Comparison of ENCODE assay signal across 1 cellular context in the genomic region with DNA sequence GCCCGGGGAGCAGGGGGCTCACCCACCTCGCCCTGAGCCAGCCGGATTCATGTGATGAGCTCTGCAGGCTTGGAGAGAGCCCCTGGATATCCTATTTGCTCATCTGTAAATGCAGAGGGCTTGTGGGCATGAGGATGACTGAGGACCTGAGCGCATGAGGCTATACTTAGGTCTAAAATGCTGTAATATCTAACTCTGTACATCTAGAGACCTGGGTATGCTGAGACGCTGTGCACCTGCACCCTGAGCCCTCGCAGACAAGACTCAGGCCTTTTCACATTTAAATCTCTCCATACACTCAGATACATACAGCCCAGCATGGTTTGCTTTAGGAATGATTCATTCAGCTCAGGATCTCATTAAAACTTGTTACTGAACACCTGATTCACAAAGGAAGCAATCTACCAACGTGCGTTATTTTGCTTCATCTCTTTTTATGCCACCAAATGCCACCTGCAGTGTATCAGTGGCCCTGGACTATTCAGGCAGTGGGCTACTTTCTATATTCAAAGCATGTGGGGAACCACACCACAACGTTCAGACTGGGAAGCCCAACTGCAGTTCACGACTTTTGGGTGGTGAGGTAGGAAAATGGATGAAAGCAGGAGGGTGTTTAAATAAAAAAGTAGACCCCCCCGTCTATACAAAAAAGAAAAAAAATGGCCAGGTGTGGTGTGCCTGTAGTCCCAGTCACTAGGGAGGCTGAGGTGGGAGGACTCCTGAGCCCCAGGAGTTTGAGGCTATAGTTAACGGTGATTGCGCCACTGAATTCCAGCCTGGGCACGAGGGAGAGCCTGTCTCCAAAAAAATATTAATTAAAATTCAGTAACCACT.
TF ChIP-seq lines count a peak whose summit lies in the region.

No MANE protein-coding gene starts in this region.

TF ChIP-seq in HepG2, 621 proteins besides CTCF, POLR2A, EP300 and RAD21:
- TF ChIP-seq, protein P1, sequence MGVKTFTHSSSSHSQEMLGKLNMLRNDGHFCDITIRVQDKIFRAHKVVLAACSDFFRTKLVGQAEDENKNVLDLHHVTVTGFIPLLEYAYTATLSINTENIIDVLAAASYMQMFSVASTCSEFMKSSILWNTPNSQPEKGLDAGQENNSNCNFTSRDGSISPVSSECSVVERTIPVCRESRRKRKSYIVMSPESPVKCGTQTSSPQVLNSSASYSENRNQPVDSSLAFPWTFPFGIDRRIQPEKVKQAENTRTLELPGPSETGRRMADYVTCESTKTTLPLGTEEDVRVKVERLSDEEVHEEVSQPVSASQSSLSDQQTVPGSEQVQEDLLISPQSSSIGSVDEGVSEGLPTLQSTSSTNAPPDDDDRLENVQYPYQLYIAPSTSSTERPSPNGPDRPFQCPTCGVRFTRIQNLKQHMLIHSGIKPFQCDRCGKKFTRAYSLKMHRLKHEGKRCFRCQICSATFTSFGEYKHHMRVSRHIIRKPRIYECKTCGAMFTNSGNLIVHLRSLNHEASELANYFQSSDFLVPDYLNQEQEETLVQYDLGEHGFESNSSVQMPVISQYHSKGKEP (CRISPR knock-in tag; IDR thresholded peaks at IDR 0.05) = no peak
- TF ChIP-seq, protein P2, sequence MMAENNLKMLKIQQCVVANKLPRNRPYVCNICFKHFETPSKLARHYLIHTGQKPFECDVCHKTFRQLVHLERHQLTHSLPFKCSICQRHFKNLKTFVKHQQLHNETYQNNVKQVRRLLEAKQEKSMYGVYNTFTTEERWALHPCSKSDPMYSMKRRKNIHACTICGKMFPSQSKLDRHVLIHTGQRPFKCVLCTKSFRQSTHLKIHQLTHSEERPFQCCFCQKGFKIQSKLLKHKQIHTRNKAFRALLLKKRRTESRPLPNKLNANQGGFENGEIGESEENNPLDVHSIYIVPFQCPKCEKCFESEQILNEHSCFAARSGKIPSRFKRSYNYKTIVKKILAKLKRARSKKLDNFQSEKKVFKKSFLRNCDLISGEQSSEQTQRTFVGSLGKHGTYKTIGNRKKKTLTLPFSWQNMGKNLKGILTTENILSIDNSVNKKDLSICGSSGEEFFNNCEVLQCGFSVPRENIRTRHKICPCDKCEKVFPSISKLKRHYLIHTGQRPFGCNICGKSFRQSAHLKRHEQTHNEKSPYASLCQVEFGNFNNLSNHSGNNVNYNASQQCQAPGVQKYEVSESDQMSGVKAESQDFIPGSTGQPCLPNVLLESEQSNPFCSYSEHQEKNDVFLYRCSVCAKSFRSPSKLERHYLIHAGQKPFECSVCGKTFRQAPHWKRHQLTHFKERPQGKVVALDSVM (CRISPR knock-in tag; IDR thresholded peaks at IDR 0.05) = peak; percentile 91
- peak; percentile 47 for TF ChIP-seq PRPF4 (IDR thresholded peaks at IDR 0.05; ENCODE audit: low read depth, low read length, poor library complexity, severe bottlenecking)
- no peak for TF ChIP-seq FOXK2 (IDR thresholded peaks at IDR 0.05)
- no peak for TF ChIP-seq ADNP (CRISPR knock-in tag; IDR thresholded peaks at IDR 0.05)
- no peak for TF ChIP-seq ZNF567 (CRISPR knock-in tag; IDR thresholded peaks at IDR 0.05; ENCODE audit: borderline replicate concordance)
- TF ChIP-seq MIER3 (CRISPR knock-in tag; IDR thresholded peaks at IDR 0.05; ENCODE audit: borderline replicate concordance) = no peak
- TF ChIP-seq CEBPB (IDR thresholded peaks at IDR 0.05; ENCODE audit: borderline replicate concordance, low read depth, low read length) = peak; percentile 47; the same call in 1 of the 2 replicates
- TF ChIP-seq, protein P3, sequence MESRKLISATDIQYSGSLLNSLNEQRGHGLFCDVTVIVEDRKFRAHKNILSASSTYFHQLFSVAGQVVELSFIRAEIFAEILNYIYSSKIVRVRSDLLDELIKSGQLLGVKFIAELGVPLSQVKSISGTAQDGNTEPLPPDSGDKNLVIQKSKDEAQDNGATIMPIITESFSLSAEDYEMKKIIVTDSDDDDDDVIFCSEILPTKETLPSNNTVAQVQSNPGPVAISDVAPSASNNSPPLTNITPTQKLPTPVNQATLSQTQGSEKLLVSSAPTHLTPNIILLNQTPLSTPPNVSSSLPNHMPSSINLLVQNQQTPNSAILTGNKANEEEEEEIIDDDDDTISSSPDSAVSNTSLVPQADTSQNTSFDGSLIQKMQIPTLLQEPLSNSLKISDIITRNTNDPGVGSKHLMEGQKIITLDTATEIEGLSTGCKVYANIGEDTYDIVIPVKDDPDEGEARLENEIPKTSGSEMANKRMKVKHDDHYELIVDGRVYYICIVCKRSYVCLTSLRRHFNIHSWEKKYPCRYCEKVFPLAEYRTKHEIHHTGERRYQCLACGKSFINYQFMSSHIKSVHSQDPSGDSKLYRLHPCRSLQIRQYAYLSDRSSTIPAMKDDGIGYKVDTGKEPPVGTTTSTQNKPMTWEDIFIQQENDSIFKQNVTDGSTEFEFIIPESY (CRISPR knock-in tag; IDR thresholded peaks at IDR 0.05) = 0 out of 2 replicates have a peak, but pooled peaks have one; percentile 52
- TF ChIP-seq PTBP1 (IDR thresholded peaks at IDR 0.05; ENCODE audit: low read depth, low read length, poor library complexity, severe bottlenecking) = no peak
- TF ChIP-seq ZNF263 (CRISPR knock-in tag; IDR thresholded peaks at IDR 0.05) = peak; percentile 89
- no peak for TF ChIP-seq ZNF572 (CRISPR knock-in tag; IDR thresholded peaks at IDR 0.05)
